Comparison of ENCODE assay signal across 1 cellular context in the genomic region with DNA sequence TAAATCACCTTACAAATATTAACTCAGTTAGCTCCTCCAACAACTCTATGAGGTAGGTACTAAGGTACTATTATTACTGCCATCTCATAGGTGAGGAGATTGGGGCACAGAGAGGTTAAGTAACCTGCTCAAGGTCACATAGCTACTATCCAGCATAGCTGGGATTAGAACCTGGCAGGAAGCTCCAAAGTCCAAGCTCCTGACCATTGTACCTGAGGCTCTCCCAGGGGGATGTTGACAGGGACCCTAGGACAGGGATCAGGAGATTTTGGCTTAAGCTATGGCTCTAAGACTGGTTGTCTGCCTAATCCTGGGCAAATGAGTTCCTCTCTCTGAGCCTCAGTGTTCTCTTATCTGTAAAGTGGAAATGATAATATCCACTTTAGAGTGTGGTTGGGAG.
TF ChIP-seq lines count a peak whose summit lies in the region.

No MANE protein-coding gene starts in this region.

TF ChIP-seq in HepG2, 621 proteins besides CTCF, POLR2A, EP300 and RAD21 (continued from another document and continues in another):
- TF ChIP-seq SRSF4 (IDR thresholded peaks at IDR 0.05; ENCODE audit: low read depth, low read length, poor library complexity, severe bottlenecking) = no peak
- TF ChIP-seq, protein P1, sequence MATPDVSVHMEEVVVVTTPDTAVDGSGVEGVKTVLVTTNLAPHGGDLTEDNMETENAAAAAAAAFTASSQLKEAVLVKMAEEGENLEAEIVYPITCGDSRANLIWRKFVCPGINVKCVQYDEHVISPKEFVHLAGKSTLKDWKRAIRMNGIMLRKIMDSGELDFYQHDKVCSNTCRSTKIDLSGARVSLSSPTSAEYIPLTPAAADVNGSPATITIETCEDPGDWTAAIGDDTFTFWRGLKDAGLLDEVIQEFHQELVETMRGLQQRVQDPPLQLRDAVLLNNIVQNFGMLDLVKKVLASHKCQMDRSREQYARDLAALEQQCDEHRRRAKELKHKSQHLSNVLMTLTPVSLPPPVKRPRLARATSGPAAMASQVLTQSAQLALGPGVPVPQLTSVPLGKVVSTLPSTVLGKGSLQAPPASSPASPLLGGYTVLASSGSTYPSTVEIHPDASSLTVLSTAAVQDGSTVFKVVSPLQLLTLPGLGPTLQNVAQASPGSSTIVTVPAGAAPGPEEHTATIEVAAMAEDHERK (CRISPR knock-in tag; IDR thresholded peaks at IDR 0.05; ENCODE audit: low read depth) = no peak
- TF ChIP-seq MZF1 (CRISPR knock-in tag; IDR thresholded peaks at IDR 0.05; ENCODE audit: borderline replicate concordance) = no peak
- TF ChIP-seq, protein P2, sequence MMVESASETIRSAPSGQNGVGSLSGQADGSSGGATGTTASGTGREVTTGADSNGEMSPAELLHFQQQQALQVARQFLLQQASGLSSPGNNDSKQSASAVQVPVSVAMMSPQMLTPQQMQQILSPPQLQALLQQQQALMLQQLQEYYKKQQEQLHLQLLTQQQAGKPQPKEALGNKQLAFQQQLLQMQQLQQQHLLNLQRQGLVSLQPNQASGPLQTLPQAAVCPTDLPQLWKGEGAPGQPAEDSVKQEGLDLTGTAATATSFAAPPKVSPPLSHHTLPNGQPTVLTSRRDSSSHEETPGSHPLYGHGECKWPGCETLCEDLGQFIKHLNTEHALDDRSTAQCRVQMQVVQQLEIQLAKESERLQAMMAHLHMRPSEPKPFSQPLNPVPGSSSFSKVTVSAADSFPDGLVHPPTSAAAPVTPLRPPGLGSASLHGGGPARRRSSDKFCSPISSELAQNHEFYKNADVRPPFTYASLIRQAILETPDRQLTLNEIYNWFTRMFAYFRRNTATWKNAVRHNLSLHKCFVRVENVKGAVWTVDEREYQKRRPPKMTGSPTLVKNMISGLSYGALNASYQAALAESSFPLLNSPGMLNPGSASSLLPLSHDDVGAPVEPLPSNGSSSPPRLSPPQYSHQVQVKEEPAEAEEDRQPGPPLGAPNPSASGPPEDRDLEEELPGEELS (CRISPR knock-in tag; IDR thresholded peaks at IDR 0.05) = no peak
- TF ChIP-seq, protein P3, sequence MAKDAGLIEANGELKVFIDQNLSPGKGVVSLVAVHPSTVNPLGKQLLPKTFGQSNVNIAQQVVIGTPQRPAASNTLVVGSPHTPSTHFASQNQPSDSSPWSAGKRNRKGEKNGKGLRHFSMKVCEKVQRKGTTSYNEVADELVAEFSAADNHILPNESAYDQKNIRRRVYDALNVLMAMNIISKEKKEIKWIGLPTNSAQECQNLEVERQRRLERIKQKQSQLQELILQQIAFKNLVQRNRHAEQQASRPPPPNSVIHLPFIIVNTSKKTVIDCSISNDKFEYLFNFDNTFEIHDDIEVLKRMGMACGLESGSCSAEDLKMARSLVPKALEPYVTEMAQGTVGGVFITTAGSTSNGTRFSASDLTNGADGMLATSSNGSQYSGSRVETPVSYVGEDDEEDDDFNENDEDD (CRISPR knock-in tag; IDR thresholded peaks at IDR 0.05; ENCODE audit: borderline replicate concordance) = no peak; the same call in 1 of the 2 replicates
- TF ChIP-seq, protein P4, sequence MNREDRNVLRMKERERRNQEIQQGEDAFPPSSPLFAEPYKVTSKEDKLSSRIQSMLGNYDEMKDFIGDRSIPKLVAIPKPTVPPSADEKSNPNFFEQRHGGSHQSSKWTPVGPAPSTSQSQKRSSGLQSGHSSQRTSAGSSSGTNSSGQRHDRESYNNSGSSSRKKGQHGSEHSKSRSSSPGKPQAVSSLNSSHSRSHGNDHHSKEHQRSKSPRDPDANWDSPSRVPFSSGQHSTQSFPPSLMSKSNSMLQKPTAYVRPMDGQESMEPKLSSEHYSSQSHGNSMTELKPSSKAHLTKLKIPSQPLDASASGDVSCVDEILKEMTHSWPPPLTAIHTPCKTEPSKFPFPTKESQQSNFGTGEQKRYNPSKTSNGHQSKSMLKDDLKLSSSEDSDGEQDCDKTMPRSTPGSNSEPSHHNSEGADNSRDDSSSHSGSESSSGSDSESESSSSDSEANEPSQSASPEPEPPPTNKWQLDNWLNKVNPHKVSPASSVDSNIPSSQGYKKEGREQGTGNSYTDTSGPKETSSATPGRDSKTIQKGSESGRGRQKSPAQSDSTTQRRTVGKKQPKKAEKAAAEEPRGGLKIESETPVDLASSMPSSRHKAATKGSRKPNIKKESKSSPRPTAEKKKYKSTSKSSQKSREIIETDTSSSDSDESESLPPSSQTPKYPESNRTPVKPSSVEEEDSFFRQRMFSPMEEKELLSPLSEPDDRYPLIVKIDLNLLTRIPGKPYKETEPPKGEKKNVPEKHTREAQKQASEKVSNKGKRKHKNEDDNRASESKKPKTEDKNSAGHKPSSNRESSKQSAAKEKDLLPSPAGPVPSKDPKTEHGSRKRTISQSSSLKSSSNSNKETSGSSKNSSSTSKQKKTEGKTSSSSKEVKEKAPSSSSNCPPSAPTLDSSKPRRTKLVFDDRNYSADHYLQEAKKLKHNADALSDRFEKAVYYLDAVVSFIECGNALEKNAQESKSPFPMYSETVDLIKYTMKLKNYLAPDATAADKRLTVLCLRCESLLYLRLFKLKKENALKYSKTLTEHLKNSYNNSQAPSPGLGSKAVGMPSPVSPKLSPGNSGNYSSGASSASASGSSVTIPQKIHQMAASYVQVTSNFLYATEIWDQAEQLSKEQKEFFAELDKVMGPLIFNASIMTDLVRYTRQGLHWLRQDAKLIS (CRISPR knock-in tag; IDR thresholded peaks at IDR 0.05) = no peak
- no peak for TF ChIP-seq ZSCAN20 (CRISPR knock-in tag; IDR thresholded peaks at IDR 0.05; ENCODE audit: borderline replicate concordance)
- TF ChIP-seq ZNF672 (CRISPR knock-in tag; IDR thresholded peaks at IDR 0.05) = no peak
- TF ChIP-seq ZNF34 (CRISPR knock-in tag; IDR thresholded peaks at IDR 0.05; ENCODE audit: borderline replicate concordance) = no peak
- no peak for TF ChIP-seq GTF2F1 (IDR thresholded peaks at IDR 0.05; ENCODE audit: low read length)
- no peak for TF ChIP-seq MTA3 (CRISPR knock-in tag; IDR thresholded peaks at IDR 0.05)
- TF ChIP-seq, protein P5, sequence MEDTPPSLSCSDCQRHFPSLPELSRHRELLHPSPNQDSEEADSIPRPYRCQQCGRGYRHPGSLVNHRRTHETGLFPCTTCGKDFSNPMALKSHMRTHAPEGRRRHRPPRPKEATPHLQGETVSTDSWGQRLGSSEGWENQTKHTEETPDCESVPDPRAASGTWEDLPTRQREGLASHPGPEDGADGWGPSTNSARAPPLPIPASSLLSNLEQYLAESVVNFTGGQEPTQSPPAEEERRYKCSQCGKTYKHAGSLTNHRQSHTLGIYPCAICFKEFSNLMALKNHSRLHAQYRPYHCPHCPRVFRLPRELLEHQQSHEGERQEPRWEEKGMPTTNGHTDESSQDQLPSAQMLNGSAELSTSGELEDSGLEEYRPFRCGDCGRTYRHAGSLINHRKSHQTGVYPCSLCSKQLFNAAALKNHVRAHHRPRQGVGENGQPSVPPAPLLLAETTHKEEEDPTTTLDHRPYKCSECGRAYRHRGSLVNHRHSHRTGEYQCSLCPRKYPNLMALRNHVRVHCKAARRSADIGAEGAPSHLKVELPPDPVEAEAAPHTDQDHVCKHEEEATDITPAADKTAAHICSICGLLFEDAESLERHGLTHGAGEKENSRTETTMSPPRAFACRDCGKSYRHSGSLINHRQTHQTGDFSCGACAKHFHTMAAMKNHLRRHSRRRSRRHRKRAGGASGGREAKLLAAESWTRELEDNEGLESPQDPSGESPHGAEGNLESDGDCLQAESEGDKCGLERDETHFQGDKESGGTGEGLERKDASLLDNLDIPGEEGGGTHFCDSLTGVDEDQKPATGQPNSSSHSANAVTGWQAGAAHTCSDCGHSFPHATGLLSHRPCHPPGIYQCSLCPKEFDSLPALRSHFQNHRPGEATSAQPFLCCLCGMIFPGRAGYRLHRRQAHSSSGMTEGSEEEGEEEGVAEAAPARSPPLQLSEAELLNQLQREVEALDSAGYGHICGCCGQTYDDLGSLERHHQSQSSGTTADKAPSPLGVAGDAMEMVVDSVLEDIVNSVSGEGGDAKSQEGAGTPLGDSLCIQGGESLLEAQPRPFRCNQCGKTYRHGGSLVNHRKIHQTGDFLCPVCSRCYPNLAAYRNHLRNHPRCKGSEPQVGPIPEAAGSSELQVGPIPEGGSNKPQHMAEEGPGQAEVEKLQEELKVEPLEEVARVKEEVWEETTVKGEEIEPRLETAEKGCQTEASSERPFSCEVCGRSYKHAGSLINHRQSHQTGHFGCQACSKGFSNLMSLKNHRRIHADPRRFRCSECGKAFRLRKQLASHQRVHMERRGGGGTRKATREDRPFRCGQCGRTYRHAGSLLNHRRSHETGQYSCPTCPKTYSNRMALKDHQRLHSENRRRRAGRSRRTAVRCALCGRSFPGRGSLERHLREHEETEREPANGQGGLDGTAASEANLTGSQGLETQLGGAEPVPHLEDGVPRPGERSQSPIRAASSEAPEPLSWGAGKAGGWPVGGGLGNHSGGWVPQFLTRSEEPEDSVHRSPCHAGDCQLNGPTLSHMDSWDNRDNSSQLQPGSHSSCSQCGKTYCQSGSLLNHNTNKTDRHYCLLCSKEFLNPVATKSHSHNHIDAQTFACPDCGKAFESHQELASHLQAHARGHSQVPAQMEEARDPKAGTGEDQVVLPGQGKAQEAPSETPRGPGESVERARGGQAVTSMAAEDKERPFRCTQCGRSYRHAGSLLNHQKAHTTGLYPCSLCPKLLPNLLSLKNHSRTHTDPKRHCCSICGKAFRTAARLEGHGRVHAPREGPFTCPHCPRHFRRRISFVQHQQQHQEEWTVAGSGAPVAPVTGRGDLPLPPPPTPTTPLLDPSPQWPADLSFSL (CRISPR knock-in tag; IDR thresholded peaks at IDR 0.05) = no peak
- TF ChIP-seq ZNF510 (CRISPR knock-in tag; IDR thresholded peaks at IDR 0.05; ENCODE audit: low read depth) = no peak
- TF ChIP-seq ZC3H13 (CRISPR knock-in tag; IDR thresholded peaks at IDR 0.05) = no peak
- no peak for TF ChIP-seq JDP2 (CRISPR knock-in tag; IDR thresholded peaks at IDR 0.05; ENCODE audit: borderline replicate concordance)
- TF ChIP-seq ARID2 (CRISPR knock-in tag; IDR thresholded peaks at IDR 0.05; ENCODE audit: borderline replicate concordance) = no peak
- TF ChIP-seq ARNT2 (CRISPR knock-in tag; IDR thresholded peaks at IDR 0.05; ENCODE audit: low read depth) = no peak
- no peak for TF ChIP-seq ZNF724P (CRISPR knock-in tag; IDR thresholded peaks at IDR 0.05; ENCODE audit: borderline replicate concordance)
- TF ChIP-seq, protein P6, sequence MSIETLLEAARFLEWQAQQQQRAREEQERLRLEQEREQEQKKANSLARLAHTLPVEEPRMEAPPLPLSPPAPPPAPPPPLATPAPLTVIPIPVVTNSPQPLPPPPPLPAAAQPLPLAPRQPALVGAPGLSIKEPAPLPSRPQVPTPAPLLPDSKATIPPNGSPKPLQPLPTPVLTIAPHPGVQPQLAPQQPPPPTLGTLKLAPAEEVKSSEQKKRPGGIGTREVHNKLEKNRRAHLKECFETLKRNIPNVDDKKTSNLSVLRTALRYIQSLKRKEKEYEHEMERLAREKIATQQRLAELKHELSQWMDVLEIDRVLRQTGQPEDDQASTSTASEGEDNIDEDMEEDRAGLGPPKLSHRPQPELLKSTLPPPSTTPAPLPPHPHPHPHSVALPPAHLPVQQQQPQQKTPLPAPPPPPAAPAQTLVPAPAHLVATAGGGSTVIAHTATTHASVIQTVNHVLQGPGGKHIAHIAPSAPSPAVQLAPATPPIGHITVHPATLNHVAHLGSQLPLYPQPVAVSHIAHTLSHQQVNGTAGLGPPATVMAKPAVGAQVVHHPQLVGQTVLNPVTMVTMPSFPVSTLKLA (IDR thresholded peaks at IDR 0.05) = no peak
- no peak for TF ChIP-seq ZNF557 (CRISPR knock-in tag; IDR thresholded peaks at IDR 0.05)
- TF ChIP-seq AGO1 (IDR thresholded peaks at IDR 0.05; ENCODE audit: low read depth, low read length, poor library complexity, severe bottlenecking) = no peak
- no peak for TF ChIP-seq SYNCRIP (IDR thresholded peaks at IDR 0.05; ENCODE audit: insufficient read depth, low read depth, low read length)
- no peak for TF ChIP-seq ZNF549 (CRISPR knock-in tag; IDR thresholded peaks at IDR 0.05)
- TF ChIP-seq, protein P7, sequence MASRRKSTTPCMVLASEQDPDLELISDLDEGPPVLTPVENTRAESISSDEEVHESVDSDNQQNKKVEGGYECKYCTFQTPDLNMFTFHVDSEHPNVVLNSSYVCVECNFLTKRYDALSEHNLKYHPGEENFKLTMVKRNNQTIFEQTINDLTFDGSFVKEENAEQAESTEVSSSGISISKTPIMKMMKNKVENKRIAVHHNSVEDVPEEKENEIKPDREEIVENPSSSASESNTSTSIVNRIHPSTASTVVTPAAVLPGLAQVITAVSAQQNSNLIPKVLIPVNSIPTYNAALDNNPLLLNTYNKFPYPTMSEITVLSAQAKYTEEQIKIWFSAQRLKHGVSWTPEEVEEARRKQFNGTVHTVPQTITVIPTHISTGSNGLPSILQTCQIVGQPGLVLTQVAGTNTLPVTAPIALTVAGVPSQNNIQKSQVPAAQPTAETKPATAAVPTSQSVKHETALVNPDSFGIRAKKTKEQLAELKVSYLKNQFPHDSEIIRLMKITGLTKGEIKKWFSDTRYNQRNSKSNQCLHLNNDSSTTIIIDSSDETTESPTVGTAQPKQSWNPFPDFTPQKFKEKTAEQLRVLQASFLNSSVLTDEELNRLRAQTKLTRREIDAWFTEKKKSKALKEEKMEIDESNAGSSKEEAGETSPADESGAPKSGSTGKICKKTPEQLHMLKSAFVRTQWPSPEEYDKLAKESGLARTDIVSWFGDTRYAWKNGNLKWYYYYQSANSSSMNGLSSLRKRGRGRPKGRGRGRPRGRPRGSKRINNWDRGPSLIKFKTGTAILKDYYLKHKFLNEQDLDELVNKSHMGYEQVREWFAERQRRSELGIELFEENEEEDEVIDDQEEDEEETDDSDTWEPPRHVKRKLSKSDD (CRISPR knock-in tag; IDR thresholded peaks at IDR 0.05; ENCODE audit: low read depth) = no peak
- TF ChIP-seq SMYD3 (CRISPR knock-in tag; IDR thresholded peaks at IDR 0.05) = no peak
- no peak for TF ChIP-seq ZKSCAN5 (CRISPR knock-in tag; IDR thresholded peaks at IDR 0.05)
- TF ChIP-seq RXRA (CRISPR knock-in tag; IDR thresholded peaks at IDR 0.05) = no peak; the same call in 1 of the 2 replicates
- 0 out of 2 replicates have a peak, but pooled peaks have one; percentile 20 for TF ChIP-seq GATAD1 (CRISPR knock-in tag; IDR thresholded peaks at IDR 0.05)
- no peak for TF ChIP-seq ZSCAN31 (CRISPR knock-in tag; IDR thresholded peaks at IDR 0.05; ENCODE audit: low read depth)
- TF ChIP-seq ZKSCAN1 (IDR thresholded peaks at IDR 0.05; ENCODE audit: low read length) = no peak
- peak; percentile 28; the same call in 1 of the 2 replicates for TF ChIP-seq ELF3 (CRISPR knock-in tag; IDR thresholded peaks at IDR 0.05)
- TF ChIP-seq, protein P8, sequence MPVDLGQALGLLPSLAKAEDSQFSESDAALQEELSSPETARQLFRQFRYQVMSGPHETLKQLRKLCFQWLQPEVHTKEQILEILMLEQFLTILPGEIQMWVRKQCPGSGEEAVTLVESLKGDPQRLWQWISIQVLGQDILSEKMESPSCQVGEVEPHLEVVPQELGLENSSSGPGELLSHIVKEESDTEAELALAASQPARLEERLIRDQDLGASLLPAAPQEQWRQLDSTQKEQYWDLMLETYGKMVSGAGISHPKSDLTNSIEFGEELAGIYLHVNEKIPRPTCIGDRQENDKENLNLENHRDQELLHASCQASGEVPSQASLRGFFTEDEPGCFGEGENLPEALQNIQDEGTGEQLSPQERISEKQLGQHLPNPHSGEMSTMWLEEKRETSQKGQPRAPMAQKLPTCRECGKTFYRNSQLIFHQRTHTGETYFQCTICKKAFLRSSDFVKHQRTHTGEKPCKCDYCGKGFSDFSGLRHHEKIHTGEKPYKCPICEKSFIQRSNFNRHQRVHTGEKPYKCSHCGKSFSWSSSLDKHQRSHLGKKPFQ (CRISPR knock-in tag; IDR thresholded peaks at IDR 0.05; ENCODE audit: insufficient replicate concordance) = no peak
- TF ChIP-seq ZNF460 (CRISPR knock-in tag; IDR thresholded peaks at IDR 0.05; ENCODE audit: borderline replicate concordance) = no peak
- TF ChIP-seq ZNF230 (CRISPR knock-in tag; IDR thresholded peaks at IDR 0.05) = no peak
- no peak for TF ChIP-seq ZFAT (CRISPR knock-in tag; conservative IDR thresholded peaks at IDR 0.05)
- TF ChIP-seq, protein P9, sequence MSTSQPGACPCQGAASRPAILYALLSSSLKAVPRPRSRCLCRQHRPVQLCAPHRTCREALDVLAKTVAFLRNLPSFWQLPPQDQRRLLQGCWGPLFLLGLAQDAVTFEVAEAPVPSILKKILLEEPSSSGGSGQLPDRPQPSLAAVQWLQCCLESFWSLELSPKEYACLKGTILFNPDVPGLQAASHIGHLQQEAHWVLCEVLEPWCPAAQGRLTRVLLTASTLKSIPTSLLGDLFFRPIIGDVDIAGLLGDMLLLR (CRISPR knock-in tag; IDR thresholded peaks at IDR 0.05) = no peak
